In the genomic region with DNA sequence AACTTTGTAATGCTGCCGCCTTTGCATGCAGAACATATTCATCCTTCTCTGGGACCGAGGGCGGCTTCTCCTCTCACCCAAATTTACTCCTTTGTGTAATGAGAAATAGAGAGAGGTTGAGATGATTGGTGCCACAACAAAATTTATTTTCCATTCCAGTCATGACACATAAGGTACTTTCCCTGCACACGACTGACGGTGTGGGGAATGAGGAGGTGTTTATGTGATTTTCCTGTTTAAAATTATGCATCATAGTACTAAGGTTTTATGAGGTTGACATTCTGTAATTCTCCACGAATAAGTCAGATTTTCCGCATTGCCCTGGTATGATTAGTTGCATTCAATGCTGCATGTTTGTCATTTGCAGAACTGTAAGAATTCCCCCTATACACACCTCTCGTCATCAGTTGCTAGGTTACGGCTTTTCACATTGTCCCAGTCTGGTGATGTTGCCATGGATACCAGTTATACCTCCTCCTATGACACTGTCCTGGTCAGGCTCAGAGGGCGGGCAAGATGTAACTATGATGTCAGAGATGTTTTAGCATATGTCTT, we compare ENCODE assay signal across 8 cellular contexts. TPM values are rescaled to one million over a fixed set of nuclear protein-coding genes. Genes with fewer than 3 reads are reported as not detected.
DNase-seq lines count a peak whose midpoint lies in the region; ATAC-seq, FAIRE-seq and TF ChIP-seq lines count a peak whose summit lies in the region.

No MANE protein-coding gene starts in this region.

- ATAC-seq in GM18498 (IDR thresholded peaks at IDR 0.05; ENCODE audit: unreplicated experiment): peak; percentile 88

- no peaks in the 10 kb centered on the region for H3K27me3 Mint-ChIP-seq in type B pancreatic cell

- peaks cover 4% of the 10 kb centered on the region for H3K4me1 Mint-ChIP-seq in type B pancreatic cell (ENCODE audit: unreplicated experiment)

- no peak for TF ChIP-seq CTCF in type B pancreatic cell (conservative IDR thresholded peaks at IDR 0.05)

- no peak overlapping the region for H3K27ac Mint-ChIP-seq in type B pancreatic cell

- H3K9me3 Mint-ChIP-seq in type B pancreatic cell: no peaks in the 10 kb centered on the region

- H3K36me3 Mint-ChIP-seq in type B pancreatic cell: no peaks in the 10 kb centered on the region

- DNase-seq in GOT3 (lab: John Stamatoyannopoulos, UW) (peak; percentile 4), NAMALWA (ENCODE audit: low spot score) (peak; percentile 83), activated T-cell treated with anti-CD3 and anti-CD28 coated beads for 4 hours (peak; percentile 79), kidney tubule cell (ENCODE audit: low spot score) (peak; percentile 84), urothelium cell line (ENCODE audit: low spot score) (peak; percentile 44), ureter (ENCODE audit: low spot score) (no peak), type B pancreatic cell (ENCODE audit: extremely low spot score, unreplicated experiment) (no peak)

- no peak for FAIRE-seq in urothelium cell line (lab: Jason Lieb, UNC)

- H3K4me3 Mint-ChIP-seq in type B pancreatic cell: no peak overlapping the region

RNA-seq across cellular contexts. Expression of a gene that starts 23.1 kb away (rescaled TPM):
- total RNA-seq in ureter (17.2 TPM), type B pancreatic cell (ENCODE audit: low replicate concordance) (7.4 and 7.8 TPM in 2 replicates)

Comparison
In these comparisons a context has a peak if more than half of its experiments do, and no peak if none do; other contexts are left out.
1. DNase-seq: peak in GOT3 (single experiment), NAMALWA (single experiment), activated T-cell treated with anti-CD3 and anti-CD28 coated beads for 4 hours (single experiment), kidney tubule cell (single experiment) and urothelium cell line (single experiment); none in ureter (single experiment) and type B pancreatic cell (single experiment).